Comparison of ENCODE assay signal across 22 cellular contexts in genomic region chr1:168653567-168653966, GRCh38.
A peak's percentile ranks its signal among the peaks of the same experiment; 100 is the strongest.
DNase-seq lines count a peak whose midpoint lies in the region; ATAC-seq and TF ChIP-seq lines count a peak whose summit lies in the region.
"Had no signal": no experiment of that assay in that cellular context is flagged by ENCODE, and none has a peak within 500 bp of the region (broad histone marks: within the 10 kb centered on the region; RNA-seq: fewer than 3 reads in every experiment).

No MANE protein-coding gene starts in this region.

- peaks cover 21% of the 10 kb centered on the region for H3K4me1 ChIP-seq in adipocyte (ENCODE audit: control insufficient read depth, insufficient read depth, low read length)
- H3K4me1 ChIP-seq in foreskin keratinocyte: peaks cover 3% of the 10 kb centered on the region
- peaks cover 21% of the 10 kb centered on the region for H3K4me1 ChIP-seq in skeletal muscle satellite cell (ENCODE audit: control insufficient read depth, insufficient read depth, low read length)
- H3K4me1 ChIP-seq: BLaER1, Caco-2, SJSA1, spleen had no signal

- no peaks in the 10 kb centered on the region for H3K36me3 ChIP-seq in adipocyte (ENCODE audit: control insufficient read depth, insufficient read depth, low read length, severe bottlenecking)
- H3K36me3 ChIP-seq in skeletal muscle satellite cell (ENCODE audit: insufficient read depth, low read length): no peaks in the 10 kb centered on the region
- no peaks in the 10 kb centered on the region for H3K36me3 ChIP-seq in WERI-Rb-1
- H3K36me3 ChIP-seq: BLaER1, SJSA1, spleen had no signal

- H3K4me2 ChIP-seq in skeletal muscle satellite cell (ENCODE audit: low read length): peak overlapping the region; percentile 13
- H3K4me2 ChIP-seq: BLaER1 had no signal

- H3K27ac ChIP-seq in foreskin keratinocyte (no peak overlapping the region), WERI-Rb-1 (no peak overlapping the region)
- H3K27ac ChIP-seq: BLaER1, HL-60, SJSA1, spleen had no signal

- DNase-seq in HT1080 (ENCODE audit: low read depth): peak; percentile 51
- DNase-seq in adipocyte (ENCODE audit: low read depth): peak; percentile 19
- DNase-seq in foreskin keratinocyte: peak; percentile 10 to 26
- DNase-seq in SHP77 (lab: John Stamatoyannopoulos, UW): no peak
- DNase-seq in WERI-Rb-1: no peak
- DNase-seq: activated CD4-positive, alpha-beta T cell treated with anti-CD3 and anti-CD28 coated beads, Interleukin-2, amount 50 U/mL, for 48 hours; activated gamma-delta T cell treated with Interleukin-2 at 50 U/mL for 16 hours; activated T-cell treated with anti-CD3 and anti-CD28 coated beads for 4 hours; Caco-2; effector CD4-positive, alpha-beta T cell; NCI-H1436; NCI-H69; spleen had no signal

- ATAC-seq in foreskin keratinocyte (peak; percentile 52), GM21825 (IDR thresholded peaks at IDR 0.05; ENCODE audit: unreplicated experiment) (no peak), HG03457 (IDR thresholded peaks at IDR 0.05; ENCODE audit: unreplicated experiment) (no peak)
- ATAC-seq: esophagus mucosa; natural killer cell treated with Interleukin-12 subunit alpha and Interleukin-12 subunit beta and Interleukin-15 and Interleukin-18, amount 100 ng/mL, for 72 hours; WTC11 had no signal

- H3K9me3 ChIP-seq in adipocyte (ENCODE audit: control insufficient read depth, low read length): no peaks in the 10 kb centered on the region
- H3K9me3 ChIP-seq in skeletal muscle satellite cell (replicated peaks; ENCODE audit: low read length): no peaks in the 10 kb centered on the region
- H3K9me3 ChIP-seq in WERI-Rb-1 (ENCODE audit: severe bottlenecking): no peaks in the 10 kb centered on the region
- H3K9me3 ChIP-seq: BLaER1, Caco-2, SJSA1, spleen had no signal

- H3K27me3 ChIP-seq in adipocyte (replicated peaks; ENCODE audit: control insufficient read depth, insufficient read depth, low read length): no peaks in the 10 kb centered on the region
- no peaks in the 10 kb centered on the region for H3K27me3 ChIP-seq in foreskin keratinocyte
- H3K27me3 ChIP-seq in skeletal muscle satellite cell (ENCODE audit: control insufficient read depth, insufficient read depth, low read length): no peaks in the 10 kb centered on the region
- H3K27me3 ChIP-seq in WERI-Rb-1 (ENCODE audit: insufficient read depth, low read depth, severe bottlenecking): no peaks in the 10 kb centered on the region
- H3K27me3 ChIP-seq: BLaER1, SJSA1 had no signal

- H3K9ac ChIP-seq in adipocyte (ENCODE audit: low read length) (no peak overlapping the region), skeletal muscle satellite cell (ENCODE audit: low read depth, low read length) (no peak overlapping the region)
- H3K9ac ChIP-seq: BLaER1 had no signal

- H3K4me3 ChIP-seq in adipocyte (ENCODE audit: low read length) (no peak overlapping the region), skeletal muscle satellite cell (ENCODE audit: low read length) (no peak overlapping the region), WERI-Rb-1 (ENCODE audit: low read depth, low read length) (no peak overlapping the region)
- H3K4me3 ChIP-seq: BLaER1, SJSA1, spleen had no signal

- no peak for TF ChIP-seq CTCF in foreskin keratinocyte (conservative IDR thresholded peaks at IDR 0.05)
- no peak for TF ChIP-seq CTCF in WERI-Rb-1 (IDR thresholded peaks at IDR 0.05; ENCODE audit: low read depth, low read length)

Comparison
In these comparisons a context has a peak if more than half of its experiments do, and no peak if none do; other contexts are left out.
1. DNase-seq: peak in HT1080 (single experiment), adipocyte (single experiment) and foreskin keratinocyte (2 of 2); none in SHP77 (0 of 2) and WERI-Rb-1 (single experiment).